1 cellular context compared by ENCODE assay signal in genomic region chr5:145780961-145781360, GRCh38.
TF ChIP-seq lines count a peak whose summit lies in the region.

No MANE protein-coding gene starts in this region.

TF ChIP-seq in WTC11, 78 proteins besides CTCF, POLR2A, EP300 and RAD21:
- TF ChIP-seq STAT6 (CRISPR knock-in tag; conservative IDR thresholded peaks at IDR 0.05; ENCODE audit: low read depth): no peak
